ENCODE assay signal across 2 cellular contexts in the genomic region with DNA sequence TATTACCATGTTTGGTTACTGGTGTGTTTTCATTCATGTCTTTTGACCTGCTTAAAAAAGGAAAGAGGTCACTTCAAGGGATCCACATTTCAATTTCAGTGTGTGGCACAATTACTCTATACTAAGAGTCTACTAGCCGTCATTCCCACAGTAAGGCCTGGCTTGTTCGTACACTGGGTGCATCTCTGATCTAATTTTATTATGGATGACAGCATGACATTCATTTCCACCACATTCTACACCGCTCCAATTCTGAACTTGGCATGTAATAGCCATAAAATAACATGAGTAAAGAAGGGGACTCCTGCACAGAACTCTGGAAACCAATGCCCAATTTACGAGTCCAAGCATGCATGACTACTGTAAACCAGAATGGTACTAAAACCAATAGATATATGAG.
TF ChIP-seq lines count a peak whose summit lies in the region.

No MANE protein-coding gene starts in this region.

TF ChIP-seq in SK-N-SH, 30 proteins besides CTCF, POLR2A, EP300 and RAD21 (continued from another document):
- TF ChIP-seq, protein P1, sequence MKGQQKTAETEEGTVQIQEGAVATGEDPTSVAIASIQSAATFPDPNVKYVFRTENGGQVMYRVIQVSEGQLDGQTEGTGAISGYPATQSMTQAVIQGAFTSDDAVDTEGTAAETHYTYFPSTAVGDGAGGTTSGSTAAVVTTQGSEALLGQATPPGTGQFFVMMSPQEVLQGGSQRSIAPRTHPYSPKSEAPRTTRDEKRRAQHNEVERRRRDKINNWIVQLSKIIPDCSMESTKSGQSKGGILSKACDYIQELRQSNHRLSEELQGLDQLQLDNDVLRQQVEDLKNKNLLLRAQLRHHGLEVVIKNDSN (IDR thresholded peaks at IDR 0.05; ENCODE audit: borderline replicate concordance, low read depth): no peak

TF ChIP-seq in SK-N-SH treated with all-trans-retinoic acid at 6 μM for 48 hours, 23 proteins besides CTCF, POLR2A, EP300 and RAD21 (continued from another document):
- TF ChIP-seq ARNTL (CRISPR knock-in tag; IDR thresholded peaks at IDR 0.05; ENCODE audit: borderline replicate concordance, low read depth) (no peak), GLIS3 (CRISPR knock-in tag; IDR thresholded peaks at IDR 0.05) (no peak), PPARA (CRISPR knock-in tag; IDR thresholded peaks at IDR 0.05; ENCODE audit: borderline replicate concordance) (no peak), ZFP30 (CRISPR knock-in tag; IDR thresholded peaks at IDR 0.05) (no peak), TOX (CRISPR knock-in tag; IDR thresholded peaks at IDR 0.05; ENCODE audit: borderline replicate concordance) (no peak), ZNF70 (CRISPR knock-in tag; IDR thresholded peaks at IDR 0.05) (no peak), ZFP3 (CRISPR knock-in tag; IDR thresholded peaks at IDR 0.05) (no peak), OSR1 (CRISPR knock-in tag; IDR thresholded peaks at IDR 0.05) (no peak), CSDC2 (CRISPR knock-in tag; IDR thresholded peaks at IDR 0.05) (no peak), ZNF565 (CRISPR knock-in tag; conservative IDR thresholded peaks at IDR 0.05; ENCODE audit: low read depth) (no peak), ZC3H10 (CRISPR knock-in tag; IDR thresholded peaks at IDR 0.05) (no peak), SNAI2 (CRISPR knock-in tag; IDR thresholded peaks at IDR 0.05) (no peak), TCF4 (CRISPR knock-in tag; IDR thresholded peaks at IDR 0.05; ENCODE audit: borderline replicate concordance) (no peak), ZNF8 (CRISPR knock-in tag; IDR thresholded peaks at IDR 0.05) (no peak), BACH2 (CRISPR knock-in tag; IDR thresholded peaks at IDR 0.05; ENCODE audit: borderline replicate concordance) (no peak)
- TF ChIP-seq, protein P2, sequence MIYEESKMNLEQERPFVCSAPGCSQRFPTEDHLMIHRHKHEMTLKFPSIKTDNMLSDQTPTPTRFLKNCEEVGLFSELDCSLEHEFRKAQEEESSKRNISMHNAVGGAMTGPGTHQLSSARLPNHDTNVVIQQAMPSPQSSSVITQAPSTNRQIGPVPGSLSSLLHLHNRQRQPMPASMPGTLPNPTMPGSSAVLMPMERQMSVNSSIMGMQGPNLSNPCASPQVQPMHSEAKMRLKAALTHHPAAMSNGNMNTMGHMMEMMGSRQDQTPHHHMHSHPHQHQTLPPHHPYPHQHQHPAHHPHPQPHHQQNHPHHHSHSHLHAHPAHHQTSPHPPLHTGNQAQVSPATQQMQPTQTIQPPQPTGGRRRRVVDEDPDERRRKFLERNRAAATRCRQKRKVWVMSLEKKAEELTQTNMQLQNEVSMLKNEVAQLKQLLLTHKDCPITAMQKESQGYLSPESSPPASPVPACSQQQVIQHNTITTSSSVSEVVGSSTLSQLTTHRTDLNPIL (CRISPR knock-in tag; IDR thresholded peaks at IDR 0.05; ENCODE audit: low read depth): no peak
- TF ChIP-seq, protein P3, sequence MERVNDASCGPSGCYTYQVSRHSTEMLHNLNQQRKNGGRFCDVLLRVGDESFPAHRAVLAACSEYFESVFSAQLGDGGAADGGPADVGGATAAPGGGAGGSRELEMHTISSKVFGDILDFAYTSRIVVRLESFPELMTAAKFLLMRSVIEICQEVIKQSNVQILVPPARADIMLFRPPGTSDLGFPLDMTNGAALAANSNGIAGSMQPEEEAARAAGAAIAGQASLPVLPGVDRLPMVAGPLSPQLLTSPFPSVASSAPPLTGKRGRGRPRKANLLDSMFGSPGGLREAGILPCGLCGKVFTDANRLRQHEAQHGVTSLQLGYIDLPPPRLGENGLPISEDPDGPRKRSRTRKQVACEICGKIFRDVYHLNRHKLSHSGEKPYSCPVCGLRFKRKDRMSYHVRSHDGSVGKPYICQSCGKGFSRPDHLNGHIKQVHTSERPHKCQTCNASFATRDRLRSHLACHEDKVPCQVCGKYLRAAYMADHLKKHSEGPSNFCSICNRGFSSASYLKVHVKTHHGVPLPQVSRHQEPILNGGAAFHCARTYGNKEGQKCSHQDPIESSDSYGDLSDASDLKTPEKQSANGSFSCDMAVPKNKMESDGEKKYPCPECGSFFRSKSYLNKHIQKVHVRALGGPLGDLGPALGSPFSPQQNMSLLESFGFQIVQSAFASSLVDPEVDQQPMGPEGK (CRISPR knock-in tag; IDR thresholded peaks at IDR 0.05; ENCODE audit: borderline replicate concordance): no peak
- TF ChIP-seq, protein P4, sequence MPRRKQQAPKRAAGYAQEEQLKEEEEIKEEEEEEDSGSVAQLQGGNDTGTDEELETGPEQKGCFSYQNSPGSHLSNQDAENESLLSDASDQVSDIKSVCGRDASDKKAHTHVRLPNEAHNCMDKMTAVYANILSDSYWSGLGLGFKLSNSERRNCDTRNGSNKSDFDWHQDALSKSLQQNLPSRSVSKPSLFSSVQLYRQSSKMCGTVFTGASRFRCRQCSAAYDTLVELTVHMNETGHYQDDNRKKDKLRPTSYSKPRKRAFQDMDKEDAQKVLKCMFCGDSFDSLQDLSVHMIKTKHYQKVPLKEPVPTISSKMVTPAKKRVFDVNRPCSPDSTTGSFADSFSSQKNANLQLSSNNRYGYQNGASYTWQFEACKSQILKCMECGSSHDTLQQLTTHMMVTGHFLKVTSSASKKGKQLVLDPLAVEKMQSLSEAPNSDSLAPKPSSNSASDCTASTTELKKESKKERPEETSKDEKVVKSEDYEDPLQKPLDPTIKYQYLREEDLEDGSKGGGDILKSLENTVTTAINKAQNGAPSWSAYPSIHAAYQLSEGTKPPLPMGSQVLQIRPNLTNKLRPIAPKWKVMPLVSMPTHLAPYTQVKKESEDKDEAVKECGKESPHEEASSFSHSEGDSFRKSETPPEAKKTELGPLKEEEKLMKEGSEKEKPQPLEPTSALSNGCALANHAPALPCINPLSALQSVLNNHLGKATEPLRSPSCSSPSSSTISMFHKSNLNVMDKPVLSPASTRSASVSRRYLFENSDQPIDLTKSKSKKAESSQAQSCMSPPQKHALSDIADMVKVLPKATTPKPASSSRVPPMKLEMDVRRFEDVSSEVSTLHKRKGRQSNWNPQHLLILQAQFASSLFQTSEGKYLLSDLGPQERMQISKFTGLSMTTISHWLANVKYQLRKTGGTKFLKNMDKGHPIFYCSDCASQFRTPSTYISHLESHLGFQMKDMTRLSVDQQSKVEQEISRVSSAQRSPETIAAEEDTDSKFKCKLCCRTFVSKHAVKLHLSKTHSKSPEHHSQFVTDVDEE (CRISPR knock-in tag; IDR thresholded peaks at IDR 0.05): no peak
- TF ChIP-seq, protein P5, sequence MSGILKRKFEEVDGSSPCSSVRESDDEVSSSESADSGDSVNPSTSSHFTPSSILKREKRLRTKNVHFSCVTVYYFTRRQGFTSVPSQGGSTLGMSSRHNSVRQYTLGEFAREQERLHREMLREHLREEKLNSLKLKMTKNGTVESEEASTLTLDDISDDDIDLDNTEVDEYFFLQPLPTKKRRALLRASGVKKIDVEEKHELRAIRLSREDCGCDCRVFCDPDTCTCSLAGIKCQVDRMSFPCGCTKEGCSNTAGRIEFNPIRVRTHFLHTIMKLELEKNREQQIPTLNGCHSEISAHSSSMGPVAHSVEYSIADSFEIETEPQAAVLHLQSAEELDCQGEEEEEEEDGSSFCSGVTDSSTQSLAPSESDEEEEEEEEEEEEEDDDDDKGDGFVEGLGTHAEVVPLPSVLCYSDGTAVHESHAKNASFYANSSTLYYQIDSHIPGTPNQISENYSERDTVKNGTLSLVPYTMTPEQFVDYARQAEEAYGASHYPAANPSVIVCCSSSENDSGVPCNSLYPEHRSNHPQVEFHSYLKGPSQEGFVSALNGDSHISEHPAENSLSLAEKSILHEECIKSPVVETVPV (CRISPR knock-in tag; IDR thresholded peaks at IDR 0.05): no peak
TF ChIP-seq in SK-N-SH treated with all-trans-retinoic acid at 6 μM for 48 hours: peak in this region for 0.
